1 cellular context compared by ENCODE assay signal in genomic region chr2:148721991-148722777, GRCh38.
TF ChIP-seq lines count a peak whose summit lies in the region.

No MANE protein-coding gene starts in this region.

TF ChIP-seq in HepG2, 621 proteins besides CTCF, POLR2A, EP300 and RAD21 (continued from another document):
- TF ChIP-seq ZSCAN5A (CRISPR knock-in tag; IDR thresholded peaks at IDR 0.05; ENCODE audit: borderline replicate concordance): no peak
